ENCODE assay signal across 18 cellular contexts in genomic region chr16:88883946-88884345, GRCh38. TPM values are rescaled to one million over a fixed set of nuclear protein-coding genes. Genes with fewer than 3 reads are reported as not detected.
DNase-seq lines count a peak whose midpoint lies in the region; ATAC-seq and TF ChIP-seq lines count a peak whose summit lies in the region.
"Had no signal": no experiment of that assay in that cellular context is flagged by ENCODE, and none has a peak within 500 bp of the region (broad histone marks: within the 10 kb centered on the region; RNA-seq: fewer than 3 reads in every experiment).

No MANE protein-coding gene starts in this region.

- peak; percentile 77 for DNase-seq in NCI-H2171 treated with DMSO at 0.1 percent for 48 hours (lab: John Stamatoyannopoulos, UW)
- peak; percentile 3 for DNase-seq in inferior parietal cortex (ENCODE audit: extremely low spot score)
- DNase-seq in gastrocnemius medialis, result peak; percentile 80 to 86
- DNase-seq in brain microvascular endothelial cell, result no peak
- no peak for DNase-seq in NK-92 treated with Interleukin-12 subunit alpha and Interleukin-12 subunit beta, amount 100 ng/mL, for 24 hours (lab: John Stamatoyannopoulos, UW)
- DNase-seq in H7, result no peak
- DNase-seq: CD8-positive, alpha-beta memory T cell; DMS79 treated with DMSO at 0.1 percent for 48 hours; HFFc6; KBM-7; NCI-H1930; NCI-H446; NCI-H526 treated with DMSO at 0.1 percent for 48 hours had no signal

- peak overlapping the region in 4 of 11 experiments; percentile 13 to 45 (median 30); a peak in 4 of 22 replicates for H3K27ac ChIP-seq in BLaER1 treated with 17β-estradiol and CSF1 and Interleukin-3, amounts not matched to agents 10 nM and 100 nM
- H3K27ac ChIP-seq in gastrocnemius medialis (peak overlapping the region; percentile 81 to 97 (median 90)), brain microvascular endothelial cell (no peak overlapping the region)
- H3K27ac ChIP-seq: A549, SK-N-MC had no signal

- intact Hi-C loops in gastrocnemius medialis (cut with DNase I; ENCODE audit: low total_unique reads), result no loop called here

- ATAC-seq in gastrocnemius medialis, result peak; percentile 76 to 81
- ATAC-seq: A549, Right ventricle myocardium inferior had no signal

- peak overlapping the region in 7 of 11 experiments; percentile 1 to 91 (median 82); a peak in 10 of 22 replicates for H3K4me2 ChIP-seq in BLaER1 treated with 17β-estradiol and CSF1 and Interleukin-3, amounts not matched to agents 10 nM and 100 nM
- H3K4me2 ChIP-seq: A549 had no signal

- peaks cover 12 to 79% (median 32%) of the 10 kb centered on the region in 11 experiments; a peak in 16 of 22 replicates for H4K20me1 ChIP-seq in BLaER1 treated with 17β-estradiol and CSF1 and Interleukin-3, amounts not matched to agents 10 nM and 100 nM

- TF ChIP-seq CTCF in gastrocnemius medialis (IDR thresholded peaks at IDR 0.05 in 4 of 5, conservative IDR thresholded peaks at IDR 0.05 in 1 of 5) (no peak), brain microvascular endothelial cell (IDR thresholded peaks at IDR 0.05; ENCODE audit: low read depth, low read length, missing control alignments) (no peak)

- peak; percentile 60 to 70 for TF ChIP-seq POLR2A in gastrocnemius medialis (IDR thresholded peaks at IDR 0.05)

- in situ Hi-C loops in gastrocnemius medialis (cut with MboI; ENCODE audit: low sequenced_read_pairs in 4 of 4), result no loop called here
- in situ Hi-C loops in brain microvascular endothelial cell (cut with HindIII; ENCODE audit: low pct_ligation_motif_present, low sequenced_read_pairs), result no loop called here

- no peaks in the 10 kb centered on the region for H3K9me3 ChIP-seq in BLaER1 treated with 17β-estradiol and CSF1 and Interleukin-3, amounts not matched to agents 10 nM and 100 nM (replicated peaks in 1 of 11)
- H3K9me3 ChIP-seq in gastrocnemius medialis, result no peaks in the 10 kb centered on the region
- H3K9me3 ChIP-seq: A549 had no signal

- H3K27me3 ChIP-seq in BLaER1 treated with 17β-estradiol and CSF1 and Interleukin-3, amounts not matched to agents 10 nM and 100 nM, result no peaks in the 10 kb centered on the region
- H3K27me3 ChIP-seq in gastrocnemius medialis (no peaks in the 10 kb centered on the region), brain microvascular endothelial cell (replicated peaks) (peaks cover 30% of the 10 kb centered on the region), H7 (ENCODE audit: control insufficient read depth, insufficient read depth, low read length) (no peaks in the 10 kb centered on the region)

- H3K4me1 ChIP-seq in BLaER1 treated with 17β-estradiol and CSF1 and Interleukin-3, amounts not matched to agents 10 nM and 100 nM, result peaks cover 32 to 95% (median 81%) of the 10 kb centered on the region in 10 experiments
- H3K4me1 ChIP-seq in gastrocnemius medialis, result peaks cover 59 to 66% of the 10 kb centered on the region in 2 donors

- peak overlapping the region in 2 of 11 experiments; percentile 24 to 27; a peak in 1 of 22 replicates for H3K9ac ChIP-seq in BLaER1 treated with 17β-estradiol and CSF1 and Interleukin-3, amounts not matched to agents 10 nM and 100 nM

- H3K36me3 ChIP-seq in BLaER1 treated with 17β-estradiol and CSF1 and Interleukin-3, amounts not matched to agents 10 nM and 100 nM, result peaks cover 5 to 81% (median 55%) of the 10 kb centered on the region in 11 experiments; a peak in 21 of 22 replicates
- H3K36me3 ChIP-seq in gastrocnemius medialis (peaks cover 0 to 35% of the 10 kb centered on the region in 2 donors), brain microvascular endothelial cell (replicated peaks) (no peaks in the 10 kb centered on the region), H7 (replicated peaks; ENCODE audit: control insufficient read depth, insufficient read depth, low read length) (no peaks in the 10 kb centered on the region)

- H3K4me3 ChIP-seq in BLaER1 treated with 17β-estradiol and CSF1 and Interleukin-3, amounts not matched to agents 10 nM and 100 nM, result no peak overlapping the region
- peak overlapping the region in 3 of 4 donors; percentile 4 to 43 (median 22) for H3K4me3 ChIP-seq in gastrocnemius medialis
- H3K4me3 ChIP-seq in brain microvascular endothelial cell (ENCODE audit: low read depth, low read length), result no peak overlapping the region
- H3K4me3 ChIP-seq in H7 (ENCODE audit: insufficient read depth, low read depth, low read length), result no peak overlapping the region
- H3K4me3 ChIP-seq: A549, SK-N-MC had no signal

RNA-seq across cellular contexts. Expression of gene PABPN1L, which starts 17.5 kb away (rescaled TPM):
- total RNA-seq in gastrocnemius medialis, result not detected
- not detected in 2 replicates for total RNA-seq in H7 (2014; rRNA removed; shearing (Covaris generic))
- total RNA-seq: CD8-positive, alpha-beta memory T cell; H4; HFFc6; Right ventricle myocardium inferior had no signal

RNA-seq across cellular contexts. Expression of gene TRAPPC2L, which starts 27.0 kb away (rescaled TPM):
- 10 to 100 TPM; 17.8 to 27.9 (median 20.5) TPM for total RNA-seq in gastrocnemius medialis
- total RNA-seq in H7 (2014; rRNA removed; shearing (Covaris generic)), result 56.2 and 56.6 TPM in 2 replicates

RNA-seq across cellular contexts. Expression of gene GALNS, which starts 27.2 kb away (rescaled TPM):
- total RNA-seq in gastrocnemius medialis, result 10 to 100 TPM in 2 of 4 donors, 1 to 10 TPM in 2; 8.8 to 14.7 (median 10.0) TPM
- total RNA-seq in H7 (2014; rRNA removed; shearing (Covaris generic)), result 6.7 and 17.1 TPM in 2 replicates

Comparison
In these comparisons a context has a peak if more than half of its experiments do, and no peak if none do; other contexts are left out.
1. H3K4me3 ChIP-seq: peak in gastrocnemius medialis (3 of 4); none in BLaER1 treated with 17β-estradiol and CSF1 and Interleukin-3, amounts not matched to agents 10 nM and 100 nM (0 of 10), brain microvascular endothelial cell (single experiment) and H7 (single experiment).
2. DNase-seq: peak in NCI-H2171 treated with DMSO at 0.1 percent for 48 hours (single experiment), inferior parietal cortex (single experiment) and gastrocnemius medialis (2 of 2); none in brain microvascular endothelial cell (single experiment), NK-92 treated with Interleukin-12 subunit alpha and Interleukin-12 subunit beta, amount 100 ng/mL, for 24 hours (single experiment) and H7 (single experiment).